8 cellular contexts compared by ENCODE assay signal in genomic region chr17:17752822-17753448, GRCh38.
DNase-seq lines count a peak whose midpoint lies in the region; ATAC-seq and TF ChIP-seq lines count a peak whose summit lies in the region.

No MANE protein-coding gene starts in this region.

- H3K9me3 ChIP-seq in GM23248 (ENCODE audit: low read depth) (no peaks in the 10 kb centered on the region), right atrium auricular region (no peaks in the 10 kb centered on the region), skeletal muscle tissue (ENCODE audit: control insufficient read depth in 3 of 3, low read length in 3 of 3) (no peaks in the 10 kb centered on the region)

- peaks cover 4% of the 10 kb centered on the region; the same call in 1 of the 2 replicates for H3F3A ChIP-seq in GM23248 (ENCODE audit: insufficient read depth)

- no peaks in the 10 kb centered on the region for H3K9me3 Mint-ChIP-seq in activated CD4-positive, alpha-beta memory T cell treated with anti-CD3 and anti-CD28 coated beads, Interleukin-2, amount 10 ng/mL, durations not matched to agents 7 days and 5 days

- POLR2A ChIA-PET in activated CD4-positive, alpha-beta memory T cell treated with anti-CD3 and anti-CD28 coated beads, Interleukin-2, amount 10 ng/mL, durations not matched to agents 7 days and 5 days (lab: Charles Lee) = interaction anchor here (0.6 to 1.2 kb wide), 3 partner anchors 40 to 83 kb away, joined by 3 to 5 read pairs (median 3); partner anchors contain the start of gene SREBF1

- 39 to 42% methylated on average over 11 of the region's 11 CpGs for WGBS in GM23248 (ENCODE audit: low coverage in 1 of 2, low lambda C conversion rate in 2 of 2, missing lambda C conversion rate in 2 of 2), 2 experiments

- no peaks in the 10 kb centered on the region for H3K27me3 Mint-ChIP-seq in activated CD4-positive, alpha-beta memory T cell treated with anti-CD3 and anti-CD28 coated beads, Interleukin-2, amount 10 ng/mL, durations not matched to agents 7 days and 5 days

- H3K36me3 Mint-ChIP-seq in activated CD4-positive, alpha-beta memory T cell treated with anti-CD3 and anti-CD28 coated beads, Interleukin-2, amount 10 ng/mL, durations not matched to agents 7 days and 5 days (ENCODE audit: low read depth) = no peaks in the 10 kb centered on the region

- peak overlapping the region; percentile 67 for H3K27ac ChIP-seq in GM23248
- peak overlapping the region; percentile 84 to 90 for H3K27ac ChIP-seq in right atrium auricular region
- peak overlapping the region; percentile 85 for H3K27ac ChIP-seq in skeletal muscle tissue (ENCODE audit: low read depth, low read length)

- H3K9me2 ChIP-seq in GM23248 (ENCODE audit: insufficient read depth) = no peaks in the 10 kb centered on the region

- peak overlapping the region; percentile 96 for H3K4me3 Mint-ChIP-seq in activated CD4-positive, alpha-beta memory T cell treated with anti-CD3 and anti-CD28 coated beads, Interleukin-2, amount 10 ng/mL, durations not matched to agents 7 days and 5 days

- H3K4me1 Mint-ChIP-seq in activated CD4-positive, alpha-beta memory T cell treated with anti-CD3 and anti-CD28 coated beads, Interleukin-2, amount 10 ng/mL, durations not matched to agents 7 days and 5 days = peaks cover 65% of the 10 kb centered on the region

- CTCF ChIA-PET in activated CD4-positive, alpha-beta memory T cell treated with anti-CD3 and anti-CD28 coated beads, Interleukin-2, amount 10 ng/mL, durations not matched to agents 7 days and 5 days (lab: Charles Lee) = no interaction called here

- peak overlapping the region; percentile 58; the same call in 1 of the 2 replicates for H2AFZ ChIP-seq in GM23248

- H3K36me3 ChIP-seq in GM23248 (ENCODE audit: low read depth) (no peaks in the 10 kb centered on the region), right atrium auricular region (no peaks in the 10 kb centered on the region), skeletal muscle tissue (ENCODE audit: control insufficient read depth in 3 of 3, insufficient read depth in 3 of 3, low read length in 3 of 3) (no peaks in the 10 kb centered on the region)

- in situ Hi-C loops in GM23248 (cut with MboI) = no loop called here

- H3K27me3 ChIP-seq in GM23248 (replicated peaks; ENCODE audit: insufficient read depth) = no peaks in the 10 kb centered on the region
- no peaks in the 10 kb centered on the region for H3K27me3 ChIP-seq in right atrium auricular region
- no peaks in the 10 kb centered on the region for H3K27me3 ChIP-seq in skeletal muscle tissue (ENCODE audit: control insufficient read depth in 3 of 3, insufficient read depth in 3 of 3, low read length in 3 of 3)

- H3K4me1 ChIP-seq in GM23248 (ENCODE audit: insufficient read depth) (peaks cover 14% of the 10 kb centered on the region; the same call in 1 of the 2 replicates), right atrium auricular region (peaks cover 5 to 83% of the 10 kb centered on the region in 2 donors), skeletal muscle tissue (ENCODE audit: control insufficient read depth in 3 of 3, insufficient read depth in 3 of 3, low read length in 3 of 3) (peaks cover 40 to 57% (median 45%) of the 10 kb centered on the region in 3 donors)

- H4K20me1 ChIP-seq in GM23248 (ENCODE audit: insufficient read depth) = no peaks in the 10 kb centered on the region

- TF ChIP-seq CTCF in right atrium auricular region (IDR thresholded peaks at IDR 0.05) = no peak

- peak; percentile 45 for DNase-seq in GM23248
- no peak for DNase-seq in activated CD4-positive, alpha-beta memory T cell treated with anti-CD3 and anti-CD28 coated beads, Interleukin-2, amount 10 ng/mL, durations not matched to agents 7 days and 5 days
- DNase-seq in right atrium auricular region (ENCODE audit: low spot score) = no peak
- no peak for DNase-seq in NCI-H345 treated with DMSO at 0.1 percent for 48 hours (lab: John Stamatoyannopoulos, UW; ENCODE audit: unreplicated experiment)
- no peak for DNase-seq in RKO (ENCODE audit: low spot score)
- no peak for DNase-seq in HT-29 (ENCODE audit: low spot score)

- ATAC-seq in HG03354 (IDR thresholded peaks at IDR 0.05; ENCODE audit: poor library complexity, severe bottlenecking, unreplicated experiment) = no peak

- peak overlapping the region; percentile 66 for H3K4me2 ChIP-seq in GM23248 (ENCODE audit: unreplicated experiment)

- H3K4me3 ChIP-seq in GM23248 (peak overlapping the region; percentile 83), right atrium auricular region (peak overlapping the region; percentile 33 to 48), skeletal muscle tissue (ENCODE audit: low read length in 3 of 3) (peak overlapping the region; percentile 80 to 88 (median 85))

- H3K27ac Mint-ChIP-seq in activated CD4-positive, alpha-beta memory T cell treated with anti-CD3 and anti-CD28 coated beads, Interleukin-2, amount 10 ng/mL, durations not matched to agents 7 days and 5 days = peak overlapping the region; percentile 91

- peak overlapping the region; percentile 81 for H3K9ac ChIP-seq in GM23248
- peak overlapping the region; percentile 81 to 88 (median 83) for H3K9ac ChIP-seq in skeletal muscle tissue (ENCODE audit: low read depth in 1 of 3, low read length in 3 of 3)

- peaks cover 87% of the 10 kb centered on the region for H3K79me2 ChIP-seq in GM23248 (ENCODE audit: insufficient read depth)
